8 cellular contexts compared by ENCODE assay signal in genomic region chr2:143161982-143162837, GRCh38. TPM values are rescaled to one million over a fixed set of nuclear protein-coding genes. Genes with fewer than 3 reads are reported as not detected.
DNase-seq lines count a peak whose midpoint lies in the region; ATAC-seq and TF ChIP-seq lines count a peak whose summit lies in the region.

No MANE protein-coding gene starts in this region.

- peak overlapping the region; percentile 90 for H3K27ac Mint-ChIP-seq in activated naive CD8-positive, alpha-beta T cell

- H3K36me3 Mint-ChIP-seq in activated naive CD8-positive, alpha-beta T cell = peaks cover 11% of the 10 kb centered on the region

- H3K27me3 Mint-ChIP-seq in activated naive CD8-positive, alpha-beta T cell = no peaks in the 10 kb centered on the region

- H3K36me3 ChIP-seq in hepatocyte (replicated peaks; ENCODE audit: insufficient read depth, low read depth) = no peaks in the 10 kb centered on the region
- H3K36me3 ChIP-seq in spleen = peaks cover 0 to 14% (median 3%) of the 10 kb centered on the region in 6 donors

- no peak overlapping the region for H3K27ac ChIP-seq in hepatocyte
- peak overlapping the region in 3 of 8 donors; percentile 29 to 77 (median 64) for H3K27ac ChIP-seq in spleen

- H3K4me2 ChIP-seq in hepatocyte = no peak overlapping the region

- H3K4me1 Mint-ChIP-seq in activated naive CD8-positive, alpha-beta T cell (ENCODE audit: low read depth) = peaks cover 87% of the 10 kb centered on the region

- intact Hi-C loops in spleen (cut with DNase I; ENCODE audit: low total_unique reads) = no loop called here

- TF ChIP-seq CTCF in hepatocyte (IDR thresholded peaks at IDR 0.05; ENCODE audit: poor library complexity) = peak; percentile 73
- TF ChIP-seq CTCF in spleen (IDR thresholded peaks at IDR 0.05 in 8 of 11, conservative IDR thresholded peaks at IDR 0.05 in 3 of 11) = peak in 10 of 11 experiments; percentile 37 to 79 (median 66)

- TF ChIP-seq POLR2A in spleen (IDR thresholded peaks at IDR 0.05) = no peak

- no peaks in the 10 kb centered on the region for H3K27me3 ChIP-seq in hepatocyte
- no peaks in the 10 kb centered on the region for H3K27me3 ChIP-seq in spleen (replicated peaks in 1 of 7)

- H2AFZ ChIP-seq in hepatocyte = no peak overlapping the region

- H3K9me3 Mint-ChIP-seq in activated naive CD8-positive, alpha-beta T cell (ENCODE audit: low read depth) = no peaks in the 10 kb centered on the region

- H3K4me3 Mint-ChIP-seq in activated naive CD8-positive, alpha-beta T cell = peak overlapping the region; percentile 32

- H4K20me1 ChIP-seq in hepatocyte (ENCODE audit: insufficient read depth, poor library complexity, severe bottlenecking) = no peaks in the 10 kb centered on the region

- H3K79me2 ChIP-seq in hepatocyte = no peaks in the 10 kb centered on the region

- H3K9me3 ChIP-seq in hepatocyte (ENCODE audit: low read depth) (no peaks in the 10 kb centered on the region), spleen (no peaks in the 10 kb centered on the region)

- H3K4me3 ChIP-seq in hepatocyte = no peak overlapping the region
- H3K4me3 ChIP-seq in spleen = no peak overlapping the region

- H3K4me1 ChIP-seq in hepatocyte (ENCODE audit: insufficient read depth) (peaks cover 3% of the 10 kb centered on the region), spleen (peaks cover 18 to 91% (median 64%) of the 10 kb centered on the region in 6 donors)

- H3K9me2 ChIP-seq in hepatocyte (replicated peaks; ENCODE audit: insufficient read depth) = no peaks in the 10 kb centered on the region

- peak; percentile 29 for DNase-seq in DMS153 (lab: John Stamatoyannopoulos, UW)
- peak; percentile 47 for DNase-seq in RKO (ENCODE audit: low spot score)
- peak; percentile 73 for DNase-seq in hepatocyte (ENCODE audit: low spot score)
- DNase-seq in spleen = peak; percentile 76
- DNase-seq in cortex of kidney (lab: John Stamatoyannopoulos, UW) = no peak

- 52% methylated on average over 12 of the region's 12 CpGs for WGBS in hepatocyte (ENCODE audit: low lambda C conversion rate, missing lambda C conversion rate)
- WGBS in spleen, 5 donors = 57 to 66% (median 60%) methylated on average over 12 of the region's 12 CpGs

- peak; percentile 65 for ATAC-seq in GM19467 (IDR thresholded peaks at IDR 0.05; ENCODE audit: unreplicated experiment)
- ATAC-seq in HG03565 (IDR thresholded peaks at IDR 0.05; ENCODE audit: unreplicated experiment) = peak; percentile 76

RNA-seq across cellular contexts. Expression of gene ARHGAP15, which starts 33.0 kb away (rescaled TPM):
- total RNA-seq in hepatocyte (0.17 and 1.0 TPM in 2 replicates), spleen (100 to 1,000 TPM in 6 of 7 donors, 10 to 100 TPM in 1; 99.0 to 219 (median 142) TPM)
- polyA plus RNA-seq in hepatocyte (not detected in 2 replicates), spleen (10 to 100 TPM; 55.8 to 76.6 (median 60.9) TPM)

Comparison
In these comparisons a context has a peak if more than half of its experiments do, and no peak if none do; other contexts are left out.
1. RNA of gene ARHGAP15, which starts 33.0 kb away (total RNA-seq): 99.0 to 219 TPM in spleen; 0.17 to 1.0 TPM in hepatocyte; every median in the first group is over 10 times any median in the second.